Comparison of ENCODE assay signal across 18 cellular contexts in genomic region chr12:46150735-46151134, GRCh38.
"Had no signal": no experiment of that assay in that cellular context is flagged by ENCODE, and none has a peak within 500 bp of the region (broad histone marks: within the 10 kb centered on the region; RNA-seq: fewer than 3 reads in every experiment).

No MANE protein-coding gene starts in this region.

- H3K4me3 ChIP-seq: hepatocyte, psoas muscle, right lobe of liver, spleen, upper lobe of right lung had no signal

- H3K9me3 ChIP-seq: psoas muscle, right lobe of liver, spleen, upper lobe of right lung had no signal

- ATAC-seq: activated CD4-positive, alpha-beta T cell treated with anti-CD3 and anti-CD28 coated beads for 36 hours; effector memory CD8-positive, alpha-beta T cell; left ventricle myocardium superior; naive thymus-derived CD4-positive, alpha-beta T cell; psoas muscle; right lobe of liver; upper lobe of right lung had no signal

- H3K4me3 Mint-ChIP-seq: activated CD4-positive, alpha-beta memory T cell treated with anti-CD3 and anti-CD28 coated beads, Interleukin-2, amount 10 ng/mL, durations not matched to agents 7 days and 5 days; activated CD4-positive, alpha-beta T cell treated with anti-CD3 and anti-CD28 coated beads for 36 hours; effector memory CD8-positive, alpha-beta T cell; naive thymus-derived CD4-positive, alpha-beta T cell had no signal

- DNase-seq: activated CD4-positive, alpha-beta memory T cell treated with anti-CD3 and anti-CD28 coated beads, Interleukin-2, amount 10 ng/mL, durations not matched to agents 7 days and 5 days; activated CD4-positive, alpha-beta T cell treated with anti-CD3 and anti-CD28 coated beads for 36 hours; activated naive CD4-positive, alpha-beta T cell; activated T-cell treated with anti-CD3 and anti-CD28 coated beads, Interleukin-2, amount 50 U/mL, for 48 hours; central memory CD4-positive, alpha-beta T cell; cortex of kidney; effector memory CD8-positive, alpha-beta T cell; kidney; left ventricle myocardium superior; naive thymus-derived CD4-positive, alpha-beta T cell; nucleus accumbens; psoas muscle; right lobe of liver; spleen; stimulated activated CD4-positive, alpha-beta T cell treated with anti-CD3 and anti-CD28 coated beads, Interleukin-1b, Interleukin-23, amount 100 ng/mL, for 48 hours; stimulated activated naive CD4-positive, alpha-beta T cell; upper lobe of right lung had no signal

- H3K4me1 Mint-ChIP-seq: activated CD4-positive, alpha-beta memory T cell treated with anti-CD3 and anti-CD28 coated beads, Interleukin-2, amount 10 ng/mL, durations not matched to agents 7 days and 5 days; activated CD4-positive, alpha-beta T cell treated with anti-CD3 and anti-CD28 coated beads for 36 hours had no signal

- H3K27ac ChIP-seq: hepatocyte, psoas muscle, right lobe of liver, spleen, upper lobe of right lung had no signal

- H3K36me3 ChIP-seq: right lobe of liver, spleen, upper lobe of right lung had no signal

- FAIRE-seq: kidney had no signal

- H3K9me3 Mint-ChIP-seq: activated CD4-positive, alpha-beta memory T cell treated with anti-CD3 and anti-CD28 coated beads, Interleukin-2, amount 10 ng/mL, durations not matched to agents 7 days and 5 days; effector memory CD8-positive, alpha-beta T cell had no signal

- H3K79me2 ChIP-seq: hepatocyte had no signal

- H3K27ac Mint-ChIP-seq: activated CD4-positive, alpha-beta memory T cell treated with anti-CD3 and anti-CD28 coated beads, Interleukin-2, amount 10 ng/mL, durations not matched to agents 7 days and 5 days; activated CD4-positive, alpha-beta T cell treated with anti-CD3 and anti-CD28 coated beads for 36 hours; effector memory CD8-positive, alpha-beta T cell had no signal

- H3K27me3 ChIP-seq: hepatocyte, right lobe of liver had no signal

- H2AFZ ChIP-seq: hepatocyte had no signal

- H3K4me1 ChIP-seq: psoas muscle, upper lobe of right lung had no signal

- H3K4me2 ChIP-seq: hepatocyte had no signal
